In the genomic region with DNA sequence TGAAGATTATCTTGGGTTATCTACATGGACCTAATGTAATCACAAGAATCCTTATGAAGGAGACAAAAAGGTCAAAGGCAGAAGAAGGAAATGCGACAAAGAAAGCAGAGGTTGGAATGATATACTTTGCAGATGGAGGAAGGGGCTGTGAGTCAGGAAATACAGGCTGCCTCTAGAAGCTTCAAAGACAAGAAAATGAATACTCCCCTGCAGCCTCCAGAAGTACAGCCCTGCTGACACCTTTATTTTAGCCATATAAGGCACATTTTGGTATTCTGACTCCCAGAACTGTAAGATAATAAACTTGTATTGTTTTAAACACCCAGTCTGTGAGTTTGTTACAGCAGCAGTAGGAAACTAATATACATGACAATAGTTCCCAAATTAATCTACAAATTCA, we compare ENCODE assay signal across 18 cellular contexts. TPM values are rescaled to one million over a fixed set of nuclear protein-coding genes. Genes with fewer than 3 reads are reported as not detected.
DNase-seq lines count a peak whose midpoint lies in the region; ATAC-seq lines count a peak whose summit lies in the region.
"Had no signal": no experiment of that assay in that cellular context is flagged by ENCODE, and none has a peak within 500 bp of the region (broad histone marks: within the 10 kb centered on the region; RNA-seq: fewer than 3 reads in every experiment).

No MANE protein-coding gene starts in this region.

- H3K27ac Mint-ChIP-seq in activated naive CD4-positive, alpha-beta T cell treated with anti-CD3 and anti-CD28 coated beads, Interleukin-2, amount 50 U/mL, for 24 hours = peak overlapping the region; percentile 85
- no peak overlapping the region for H3K27ac Mint-ChIP-seq in activated naive CD4-positive, alpha-beta T cell treated with anti-CD3 and anti-CD28 coated beads, Interleukin-2, amount 10 ng/mL, durations not matched to agents 7 days and 5 days
- peak overlapping the region; percentile 16 for H3K27ac Mint-ChIP-seq in T-helper 17 cell

- peak overlapping the region; percentile 56 for H3K4me3 Mint-ChIP-seq in activated naive CD4-positive, alpha-beta T cell treated with anti-CD3 and anti-CD28 coated beads, Interleukin-2, amount 50 U/mL, for 24 hours
- H3K4me3 Mint-ChIP-seq in activated naive CD4-positive, alpha-beta T cell treated with anti-CD3 and anti-CD28 coated beads, Interleukin-2, amount 10 ng/mL, durations not matched to agents 7 days and 5 days = no peak overlapping the region
- H3K4me3 Mint-ChIP-seq in T-helper 17 cell = no peak overlapping the region
- H3K4me3 Mint-ChIP-seq: CD8-positive, alpha-beta memory T cell had no signal

- no peaks in the 10 kb centered on the region for H3K9me3 ChIP-seq in T-helper 17 cell (ENCODE audit: control insufficient read depth, low read length, poor library complexity, severe bottlenecking)
- H3K9me3 ChIP-seq: BLaER1 treated with 17β-estradiol and CSF1 and Interleukin-3, amounts not matched to agents 10 nM and 100 nM had no signal

- H3K4me1 Mint-ChIP-seq in activated naive CD4-positive, alpha-beta T cell treated with anti-CD3 and anti-CD28 coated beads, Interleukin-2, amount 50 U/mL, for 24 hours = peaks cover 26% of the 10 kb centered on the region
- H3K4me1 Mint-ChIP-seq in activated naive CD4-positive, alpha-beta T cell treated with anti-CD3 and anti-CD28 coated beads, Interleukin-2, amount 10 ng/mL, durations not matched to agents 7 days and 5 days = peaks cover 6% of the 10 kb centered on the region
- peaks cover 2% of the 10 kb centered on the region for H3K4me1 Mint-ChIP-seq in T-helper 17 cell
- H3K4me1 Mint-ChIP-seq: CD8-positive, alpha-beta memory T cell had no signal

- no peaks in the 10 kb centered on the region for H3K9me3 Mint-ChIP-seq in activated naive CD4-positive, alpha-beta T cell treated with anti-CD3 and anti-CD28 coated beads, Interleukin-2, amount 50 U/mL, for 24 hours
- no peaks in the 10 kb centered on the region for H3K9me3 Mint-ChIP-seq in activated naive CD4-positive, alpha-beta T cell treated with anti-CD3 and anti-CD28 coated beads, Interleukin-2, amount 10 ng/mL, durations not matched to agents 7 days and 5 days
- H3K9me3 Mint-ChIP-seq: CD8-positive, alpha-beta memory T cell had no signal

- CTCF ChIA-PET in activated naive CD4-positive, alpha-beta T cell treated with anti-CD3 and anti-CD28 coated beads, Interleukin-2, amount 10 ng/mL, durations not matched to agents 7 days and 5 days (lab: Charles Lee) = no interaction called here

- DNase-seq in activated naive CD4-positive, alpha-beta T cell treated with anti-CD3 and anti-CD28 coated beads, Interleukin-2, amount 10 ng/mL, durations not matched to agents 7 days and 5 days = no peak
- no peak for DNase-seq in T-helper 17 cell
- DNase-seq in iPS-NIHi11 (ENCODE audit: low spot score) = peak; percentile 22
- DNase-seq in NOMO-1 treated with DMSO at 0.1 percent for 48 hours (lab: John Stamatoyannopoulos, UW; ENCODE audit: unreplicated experiment) = no peak
- DNase-seq in activated effector memory CD4-positive, alpha-beta T cell treated with Interleukin-2 at 50 U/mL for 16 hours = no peak
- no peak for DNase-seq in H4 (ENCODE audit: low spot score)
- DNase-seq: 8988T, GDM1, HCEC 1CT, NCI-H1694, NCI-H2081 treated with DMSO at 0.1 percent for 48 hours, NCI-H2171 treated with DMSO at 0.1 percent for 48 hours, NCI-H524 treated with DMSO at 0.1 percent for 48 hours, NCI-H82, Right ventricle myocardium superior had no signal

- peaks cover 13% of the 10 kb centered on the region for H3K36me3 Mint-ChIP-seq in activated naive CD4-positive, alpha-beta T cell treated with anti-CD3 and anti-CD28 coated beads, Interleukin-2, amount 50 U/mL, for 24 hours
- H3K36me3 Mint-ChIP-seq in activated naive CD4-positive, alpha-beta T cell treated with anti-CD3 and anti-CD28 coated beads, Interleukin-2, amount 10 ng/mL, durations not matched to agents 7 days and 5 days = peaks cover 24% of the 10 kb centered on the region
- H3K36me3 Mint-ChIP-seq in T-helper 17 cell (ENCODE audit: low read depth) = no peaks in the 10 kb centered on the region

- no peaks in the 10 kb centered on the region for H3K27me3 Mint-ChIP-seq in activated naive CD4-positive, alpha-beta T cell treated with anti-CD3 and anti-CD28 coated beads, Interleukin-2, amount 50 U/mL, for 24 hours
- H3K27me3 Mint-ChIP-seq in activated naive CD4-positive, alpha-beta T cell treated with anti-CD3 and anti-CD28 coated beads, Interleukin-2, amount 10 ng/mL, durations not matched to agents 7 days and 5 days = no peaks in the 10 kb centered on the region
- H3K27me3 Mint-ChIP-seq in T-helper 17 cell = no peaks in the 10 kb centered on the region
- H3K27me3 Mint-ChIP-seq: CD8-positive, alpha-beta memory T cell had no signal

- no peak for ATAC-seq in T-helper 17 cell

RNA-seq across cellular contexts. Expression of a gene that starts 58.6 kb away (rescaled TPM):
- 10 to 100 TPM; 53.8 to 62.5 TPM for total RNA-seq in T-helper 17 cell
- not detected in 2 replicates for total RNA-seq in H4 (2014; rRNA removed; shearing (Covaris generic))

Comparison
In these comparisons a context has a peak if more than half of its experiments do, and no peak if none do; other contexts are left out.
1. RNA of a gene that starts 58.6 kb away (total RNA-seq): 53.8 to 62.5 TPM in T-helper 17 cell; not detected in H4; every median in the first group is over 10 times any median in the second.